10 cellular contexts compared by ENCODE assay signal in the genomic region with DNA sequence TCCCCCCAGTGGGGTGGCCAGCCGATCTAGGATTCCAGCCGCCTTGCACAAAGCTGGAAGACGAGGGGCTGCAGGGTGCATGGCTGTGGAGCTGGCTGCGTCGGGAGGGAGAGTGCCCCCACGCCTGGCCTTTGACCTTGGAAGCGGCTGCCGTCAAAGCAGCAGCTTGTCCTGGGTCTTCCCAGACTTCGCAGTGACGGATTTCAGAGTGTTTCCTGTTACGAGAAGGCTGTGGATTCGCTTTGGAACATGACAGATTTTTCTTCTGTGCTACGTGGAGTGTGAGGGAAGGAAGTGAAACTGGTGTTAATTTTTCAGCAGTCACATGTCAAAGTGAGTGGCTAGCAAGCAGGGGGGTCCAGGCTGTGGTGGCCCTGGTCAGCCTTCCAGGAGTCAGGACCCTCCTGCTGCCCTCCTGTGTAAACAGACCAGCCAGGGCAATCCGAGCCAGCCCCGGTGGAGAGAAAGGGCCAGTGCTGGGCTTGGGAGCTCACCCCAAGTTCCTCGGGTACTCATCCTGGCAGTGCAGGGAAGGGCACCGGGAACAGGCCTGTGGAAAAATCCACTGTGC.
A peak's percentile ranks its signal among the peaks of the same experiment; 100 is the strongest.
DNase-seq lines count a peak whose midpoint lies in the region; ATAC-seq and TF ChIP-seq lines count a peak whose summit lies in the region.
"Had no signal": no experiment of that assay in that cellular context is flagged by ENCODE, and none has a peak within 500 bp of the region (broad histone marks: within the 10 kb centered on the region; RNA-seq: fewer than 3 reads in every experiment).

No MANE protein-coding gene starts in this region.

- peaks cover 5% of the 10 kb centered on the region for H3K4me1 ChIP-seq in cardiac muscle cell (ENCODE audit: low read depth)
- H3K4me1 ChIP-seq in uterus: peaks cover 0 to 13% of the 10 kb centered on the region in 2 donors
- no peaks in the 10 kb centered on the region for H3K4me1 ChIP-seq in smooth muscle cell (ENCODE audit: low read depth)

- WGBS in smooth muscle cell (ENCODE audit: low lambda C conversion rate): 74% methylated on average over 17 of the region's 17 CpGs

- H3K27ac ChIP-seq in cardiac muscle cell: peak overlapping the region; percentile 67
- H3K27ac ChIP-seq in uterus: peak overlapping the region; percentile 81
- no peak overlapping the region for H3K27ac ChIP-seq in smooth muscle cell (ENCODE audit: low read depth)

- peak overlapping the region; percentile 89 for H3K27ac Mint-ChIP-seq in dendritic cell treated with granulocyte-macrophage colony-stimulating factor and Interleukin-4, amounts not matched to agents 40 ng/mL and 50 ng/mL, for 4 days
- peak overlapping the region in 4 of 6 donors; percentile 22 to 91 (median 86) for H3K27ac Mint-ChIP-seq in naive B cell

- no peaks in the 10 kb centered on the region for H3K27me3 ChIP-seq in cardiac muscle cell
- no peaks in the 10 kb centered on the region for H3K27me3 ChIP-seq in uterus
- H3K27me3 ChIP-seq in smooth muscle cell (ENCODE audit: low read depth): no peaks in the 10 kb centered on the region

- intact Hi-C loops in Right ventricle myocardium inferior (cut with DNase I): no loop called here
- intact Hi-C loops in dendritic cell treated with granulocyte-macrophage colony-stimulating factor and Interleukin-4, amounts not matched to agents 40 ng/mL and 50 ng/mL, for 4 days (cut with micrococcal nuclease): no loop called here
- intact Hi-C loops in uterus (cut with DNase I; ENCODE audit: low total_unique reads): no loop called here

- H3K9me3 ChIP-seq in cardiac muscle cell (ENCODE audit: low read depth) (no peaks in the 10 kb centered on the region), uterus (no peaks in the 10 kb centered on the region), smooth muscle cell (replicated peaks; ENCODE audit: low read depth) (no peaks in the 10 kb centered on the region)

- no peak overlapping the region for H2AFZ ChIP-seq in smooth muscle cell (ENCODE audit: low read depth)

- H3F3A ChIP-seq in smooth muscle cell (ENCODE audit: low read depth): no peaks in the 10 kb centered on the region

- H3K4me1 Mint-ChIP-seq in dendritic cell treated with granulocyte-macrophage colony-stimulating factor and Interleukin-4, amounts not matched to agents 40 ng/mL and 50 ng/mL, for 4 days (ENCODE audit: low read depth): peaks cover 53% of the 10 kb centered on the region
- peaks cover 17 to 24% (median 19%) of the 10 kb centered on the region in 3 donors for H3K4me1 Mint-ChIP-seq in naive B cell

- no peak overlapping the region for H3K4me2 ChIP-seq in smooth muscle cell

- H3K9ac ChIP-seq in smooth muscle cell (ENCODE audit: low read depth): no peak overlapping the region

- no peak for TF ChIP-seq POLR2A in uterus (IDR thresholded peaks at IDR 0.05)

- no peaks in the 10 kb centered on the region for H3K36me3 ChIP-seq in cardiac muscle cell
- H3K36me3 ChIP-seq in uterus: no peaks in the 10 kb centered on the region
- no peaks in the 10 kb centered on the region for H3K36me3 ChIP-seq in smooth muscle cell (ENCODE audit: low read depth)

- no peaks in the 10 kb centered on the region for H3K9me3 Mint-ChIP-seq in dendritic cell treated with granulocyte-macrophage colony-stimulating factor and Interleukin-4, amounts not matched to agents 40 ng/mL and 50 ng/mL, for 4 days
- no peaks in the 10 kb centered on the region for H3K9me3 Mint-ChIP-seq in naive B cell

- no peaks in the 10 kb centered on the region for H3K27me3 Mint-ChIP-seq in dendritic cell treated with granulocyte-macrophage colony-stimulating factor and Interleukin-4, amounts not matched to agents 40 ng/mL and 50 ng/mL, for 4 days
- no peaks in the 10 kb centered on the region for H3K27me3 Mint-ChIP-seq in naive B cell

- TF ChIP-seq CTCF in cardiac muscle cell (IDR thresholded peaks at IDR 0.05; ENCODE audit: low read depth, low read length) (no peak), uterus (IDR thresholded peaks at IDR 0.05) (no peak), smooth muscle cell (IDR thresholded peaks at IDR 0.05; ENCODE audit: borderline replicate concordance, insufficient read depth, poor library complexity, severe bottlenecking) (no peak)

- no peak overlapping the region for H3K4me3 Mint-ChIP-seq in dendritic cell treated with granulocyte-macrophage colony-stimulating factor and Interleukin-4, amounts not matched to agents 40 ng/mL and 50 ng/mL, for 4 days
- peak overlapping the region; percentile 17 to 86 (median 66) for H3K4me3 Mint-ChIP-seq in naive B cell

- peaks cover 4% of the 10 kb centered on the region for H3K36me3 Mint-ChIP-seq in dendritic cell treated with granulocyte-macrophage colony-stimulating factor and Interleukin-4, amounts not matched to agents 40 ng/mL and 50 ng/mL, for 4 days (ENCODE audit: low read depth)
- peaks cover 0 to 4% of the 10 kb centered on the region in 2 donors for H3K36me3 Mint-ChIP-seq in naive B cell

- no peaks in the 10 kb centered on the region for H3K79me2 ChIP-seq in smooth muscle cell (ENCODE audit: low read depth)

- no peak overlapping the region for H3K4me3 ChIP-seq in cardiac muscle cell
- H3K4me3 ChIP-seq in uterus: peak overlapping the region in 1 of 2 donors; percentile 10
- H3K4me3 ChIP-seq in smooth muscle cell: no peak overlapping the region

- DNase-seq in cardiac muscle cell (ENCODE audit: low read depth in 1 of 2, low spot score in 1 of 2) (peak in 1 of 2 donors; percentile 28), Right ventricle myocardium inferior (ENCODE audit: missing footprints) (no peak), naive B cell (no peak), uterus (peak in 1 of 2 donors; percentile 27), NCI-H146 (lab: John Stamatoyannopoulos, UW) (no peak), smooth muscle cell (lab: John Stamatoyannopoulos, UW; ENCODE audit: unreplicated experiment) (no peak)
- DNase-seq: ACHN, NCI-H1694 had no signal

- no peak for ATAC-seq in Right ventricle myocardium inferior
- ATAC-seq in naive B cell (ENCODE audit: low read depth in 2 of 2): peak; percentile 79 to 82
- no peak for ATAC-seq in GM21526 (IDR thresholded peaks at IDR 0.05; ENCODE audit: low FRiP score, unreplicated experiment)

- H4K20me1 ChIP-seq in smooth muscle cell (ENCODE audit: low read depth): no peaks in the 10 kb centered on the region

Comparison
In these comparisons a context has a peak if more than half of its experiments do, and no peak if none do; other contexts are left out.
1. ATAC-seq: peak in naive B cell (2 of 2); none in Right ventricle myocardium inferior (single experiment) and GM21526 (single experiment).